Comparison of ENCODE assay signal across 31 cellular contexts in the genomic region with DNA sequence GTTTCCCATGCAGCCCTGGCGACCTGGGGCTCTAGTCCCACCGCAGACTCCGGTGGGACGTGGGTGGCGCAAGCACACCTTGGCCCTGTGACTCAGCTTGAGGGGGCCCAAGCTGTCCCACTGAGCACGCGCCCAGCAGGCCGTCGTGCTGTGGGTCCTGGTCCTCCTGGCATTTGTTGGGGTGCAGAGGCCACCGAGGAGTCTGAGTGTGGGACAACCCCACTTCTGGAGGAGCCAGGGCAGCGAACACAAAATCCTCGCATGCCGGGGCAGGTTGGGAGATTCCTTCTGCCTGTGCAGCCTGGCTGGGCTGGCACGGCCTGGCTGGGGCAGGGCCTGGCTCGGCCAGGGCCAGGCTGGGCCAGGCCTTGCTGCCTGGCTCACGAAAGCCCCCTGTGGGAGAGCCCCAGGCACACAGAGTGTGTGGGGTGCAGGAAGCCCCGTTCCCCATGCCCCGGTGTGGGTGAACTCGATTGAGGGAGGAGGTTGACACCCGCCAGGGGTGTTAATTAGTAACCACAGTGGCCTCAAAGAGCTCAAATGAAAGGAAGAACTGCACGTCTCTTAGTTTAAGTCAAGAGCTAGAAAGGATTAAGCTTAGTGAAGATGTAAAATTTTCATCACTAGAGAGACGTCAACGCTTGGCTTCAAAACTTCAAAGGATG.
"Had no signal": no experiment of that assay in that cellular context is flagged by ENCODE, and none has a peak within 500 bp of the region (broad histone marks: within the 10 kb centered on the region; RNA-seq: fewer than 3 reads in every experiment).

No MANE protein-coding gene starts in this region.

- H3K36me3 ChIP-seq: adrenal gland, cardiac muscle cell had no signal

- H3K27me3 Mint-ChIP-seq: activated B cell treated with CpG ODN at 0.5 μM for 24 hours; activated CD8-positive, alpha-beta T cell treated with anti-CD3 and anti-CD28 coated beads for 36 hours; brain had no signal

- H3K9me3 Mint-ChIP-seq: activated B cell treated with CpG ODN at 0.5 μM for 24 hours; activated CD4-positive, alpha-beta memory T cell treated with anti-CD3 and anti-CD28 coated beads for 36 hours; activated naive CD8-positive, alpha-beta T cell treated with anti-CD3 and anti-CD28 coated beads for 36 hours; activated T-helper 17 cell treated with anti-CD3 and anti-CD28 coated beads, Interleukin-2, amount 50 U/mL, for 72 hours had no signal

- H3K4me3 ChIP-seq: adrenal gland, cardiac muscle cell had no signal

- H3K4me3 Mint-ChIP-seq: activated B cell treated with CpG ODN at 0.5 μM for 24 hours; activated CD4-positive, alpha-beta T cell treated with anti-CD3 and anti-CD28 coated beads, Interleukin-2, amount 10 ng/mL, durations not matched to agents 24 days and 14 days; activated CD8-positive, alpha-beta T cell treated with anti-CD3 and anti-CD28 coated beads for 36 hours; activated naive CD8-positive, alpha-beta T cell treated with anti-CD3 and anti-CD28 coated beads for 36 hours; activated T-cell treated with anti-CD3 and anti-CD28 coated beads, Interleukin-2, amount 50 U/mL, for 4 hours; activated T-cell treated with anti-CD3 and anti-CD28 coated beads, Interleukin-2, amount 50 U/mL, for 72 hours; activated T-helper 1 cell treated with anti-CD3 and anti-CD28 coated beads, Interleukin-12 subunit alpha, Interleukin-12 subunit beta, Interleukin-2, Interleukin-4 antibody, amounts not matched to agents 30 ng/mL and 10 ng/mL and 1 ng/mL, durations not matched to agents 14 hours and 24 hours and 36 hours; activated T-helper 17 cell treated with anti-CD3 and anti-CD28 coated beads, Interleukin-2, amount 50 U/mL, for 72 hours; brain; T-helper 1 cell treated with Interleukin-12 subunit alpha and Interleukin-12 subunit beta and Interleukin-4 antibody, amounts not matched to agents 30 μg/mL and 1 μg/mL, for 36 hours; T-helper 2 cell treated with Interferon-gamma antibody and Interleukin-4, amounts not matched to agents 5 μg/mL and 100 μg/mL, for 36 hours had no signal

- ATAC-seq: activated CD8-positive, alpha-beta T cell treated with anti-CD3 and anti-CD28 coated beads for 36 hours; activated naive CD4-positive, alpha-beta T cell treated with anti-CD3 and anti-CD28 coated beads, Interleukin-2, amount 50 U/mL, for 72 hours; activated T-cell treated with anti-CD3 and anti-CD28 coated beads, Interleukin-2, amount 50 U/mL, for 4 hours; activated T-cell treated with anti-CD3 and anti-CD28 coated beads, Interleukin-2, amount 50 U/mL, for 72 hours; activated T-helper 17 cell treated with anti-CD3 and anti-CD28 coated beads, Interleukin-2, amount 50 U/mL, for 72 hours had no signal

- H3K27ac Mint-ChIP-seq: activated B cell treated with CpG ODN at 0.5 μM for 24 hours; activated CD4-positive, alpha-beta memory T cell treated with anti-CD3 and anti-CD28 coated beads for 36 hours; activated CD4-positive, alpha-beta T cell treated with anti-CD3 and anti-CD28 coated beads, Interleukin-2, amount 10 ng/mL, durations not matched to agents 24 days and 14 days; activated CD8-positive, alpha-beta T cell treated with anti-CD3 and anti-CD28 coated beads for 36 hours; activated naive CD4-positive, alpha-beta T cell treated with anti-CD3 and anti-CD28 coated beads for 36 hours; activated naive CD4-positive, alpha-beta T cell treated with anti-CD3 and anti-CD28 coated beads, Interleukin-2, amount 50 U/mL, for 72 hours; activated naive CD8-positive, alpha-beta T cell treated with anti-CD3 and anti-CD28 coated beads for 36 hours; activated T-cell treated with anti-CD3 and anti-CD28 coated beads, Interleukin-2, amount 50 U/mL, for 72 hours; activated T-helper 1 cell treated with anti-CD3 and anti-CD28 coated beads, Interleukin-12 subunit alpha, Interleukin-12 subunit beta, Interleukin-2, Interleukin-4 antibody, amounts not matched to agents 30 ng/mL and 10 ng/mL and 1 ng/mL, durations not matched to agents 14 hours and 24 hours and 36 hours; activated T-helper 17 cell treated with anti-CD3 and anti-CD28 coated beads, Interleukin-2, amount 50 U/mL, for 72 hours; brain; T-helper 1 cell treated with Interleukin-12 subunit alpha and Interleukin-12 subunit beta and Interleukin-4 antibody, amounts not matched to agents 30 μg/mL and 1 μg/mL, for 36 hours; T-helper 2 cell treated with Interferon-gamma antibody and Interleukin-4, amounts not matched to agents 5 μg/mL and 100 μg/mL, for 36 hours had no signal

- H3K9me3 ChIP-seq: adrenal gland had no signal

- H3K4me1 Mint-ChIP-seq: activated B cell treated with CpG ODN at 0.5 μM for 24 hours; activated T-helper 17 cell treated with anti-CD3 and anti-CD28 coated beads, Interleukin-2, amount 50 U/mL, for 72 hours; brain had no signal

- DNase-seq: activated B cell treated with CpG ODN at 0.5 μM for 24 hours; activated CD4-positive, alpha-beta memory T cell treated with anti-CD3 and anti-CD28 coated beads for 36 hours; activated CD4-positive, alpha-beta T cell treated with anti-CD3 and anti-CD28 coated beads for 4 hours; activated CD4-positive, alpha-beta T cell treated with anti-CD3 and anti-CD28 coated beads, Interleukin-2, amount 10 ng/mL, durations not matched to agents 24 days and 14 days; activated CD4-positive, alpha-beta T cell treated with anti-CD3 and anti-CD28 coated beads, Interleukin-2, amount 50 U/mL, for 1 hour; activated CD4-positive, alpha-beta T cell treated with anti-CD3 and anti-CD28 coated beads, Interleukin-2, amount 50 U/mL, for 4 hours; activated CD4-positive, CD25-positive, alpha-beta regulatory T cell treated with anti-CD3 and anti-CD28 coated beads, Interleukin-2, amount 50 U/mL, for 72 hours; activated CD8-positive, alpha-beta memory T cell treated with anti-CD3 and anti-CD28 coated beads, Interleukin-2, amount 50 U/mL, for 4 hours; activated CD8-positive, alpha-beta T cell treated with anti-CD3 and anti-CD28 coated beads for 36 hours; activated effector memory CD4-positive, alpha-beta T cell treated with anti-CD3 and anti-CD28 coated beads, Interleukin-2, amount 50 U/mL, for 16 hours; activated gamma-delta T cell treated with Interleukin-2 at 50 U/mL for 16 hours; activated naive CD4-positive, alpha-beta T cell; activated naive CD4-positive, alpha-beta T cell treated with anti-CD3 and anti-CD28 coated beads for 36 hours; activated naive CD4-positive, alpha-beta T cell treated with anti-CD3 and anti-CD28 coated beads, Interleukin-2, amount 50 U/mL, for 16 hours; activated naive CD8-positive, alpha-beta T cell treated with anti-CD3 and anti-CD28 coated beads for 36 hours; activated T-cell treated with anti-CD3 and anti-CD28 coated beads for 4 hours; activated T-cell treated with anti-CD3 and anti-CD28 coated beads, Interleukin-2, amount 50 U/mL, for 1 hour; activated T-cell treated with anti-CD3 and anti-CD28 coated beads, Interleukin-2, amount 50 U/mL, for 4 hours; activated T-cell treated with anti-CD3 and anti-CD28 coated beads, Interleukin-2, amount 50 U/mL, for 72 hours; adrenal gland; amniotic stem cell; T-helper 1 cell; T-helper 9 cell had no signal

- H3K36me3 Mint-ChIP-seq: activated CD4-positive, alpha-beta memory T cell treated with anti-CD3 and anti-CD28 coated beads for 36 hours; activated naive CD4-positive, alpha-beta T cell treated with anti-CD3 and anti-CD28 coated beads, Interleukin-2, amount 50 U/mL, for 72 hours; activated naive CD8-positive, alpha-beta T cell treated with anti-CD3 and anti-CD28 coated beads for 36 hours; brain had no signal

- H3K4me1 ChIP-seq: adrenal gland had no signal

- H3K27me3 ChIP-seq: cardiac muscle cell had no signal

- H3K27ac ChIP-seq: adrenal gland, cardiac muscle cell, VCaP had no signal
